Comparison of ENCODE assay signal across 8 cellular contexts in the genomic region with DNA sequence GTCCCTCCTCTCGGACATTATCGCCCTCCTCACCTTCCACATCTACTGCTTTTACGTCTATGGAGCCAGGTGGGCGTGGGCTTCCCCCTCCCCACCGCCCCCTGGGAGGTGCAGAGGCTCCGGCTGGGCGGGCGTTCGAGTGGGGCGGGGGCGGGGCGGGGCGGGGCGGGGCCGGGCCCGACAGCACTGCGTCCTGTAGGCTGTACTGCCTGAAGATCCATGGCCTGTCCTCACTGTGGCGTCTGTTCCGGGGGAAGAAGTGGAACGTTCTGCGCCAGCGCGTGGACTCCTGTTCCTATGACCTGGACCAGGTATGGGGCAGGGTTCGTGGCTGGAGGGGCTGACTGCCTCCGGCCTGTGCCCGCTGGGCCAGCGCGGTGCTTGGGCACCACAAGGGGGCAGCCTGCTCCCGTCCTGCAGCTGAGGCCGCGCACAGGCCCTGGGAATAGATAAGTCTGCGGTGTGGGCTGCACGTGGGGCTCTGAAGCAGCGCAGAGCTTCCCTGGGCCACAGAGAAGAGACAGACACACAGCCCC. TPM values are rescaled to one million over a fixed set of nuclear protein-coding genes. Genes with fewer than 3 reads are reported as not detected.
DNase-seq lines count a peak whose midpoint lies in the region; FAIRE-seq and TF ChIP-seq lines count a peak whose summit lies in the region.

No MANE protein-coding gene starts in this region.

- no peaks in the 10 kb centered on the region for H3K79me2 ChIP-seq in H1 (ENCODE audit: control insufficient read depth in 1 of 2, insufficient read depth in 2 of 2, low read length in 2 of 2)

- H2BK120ac ChIP-seq in H1 (replicated peaks; ENCODE audit: low read depth, low read length) = no peak overlapping the region

- TF ChIP-seq RAD21 in H1 (IDR thresholded peaks at IDR 0.05 in 1 of 2, conservative IDR thresholded peaks at IDR 0.05 in 1 of 2; ENCODE audit: low read depth in 2 of 2, low read length in 2 of 2) = peak; percentile 83 to 86

- H3K4me1 ChIP-seq in H1 (replicated peaks in 1 of 4; ENCODE audit: control insufficient read depth in 3 of 4, insufficient read depth in 4 of 4, low read length in 3 of 4) = peaks cover 0 to 16% (median 12%) of the 10 kb centered on the region in 4 experiments; a peak in 6 of 7 replicates
- H3K4me1 ChIP-seq in mucosa of rectum (ENCODE audit: control insufficient read depth in 2 of 2, insufficient read depth in 2 of 2, low read length in 2 of 2) = no peaks in the 10 kb centered on the region

- no peak overlapping the region for H2BK5ac ChIP-seq in H1 (ENCODE audit: low read depth, low read length)

- H4K20me1 ChIP-seq in H1 (replicated peaks in 1 of 2; ENCODE audit: control insufficient read depth in 1 of 2, insufficient read depth in 2 of 2, low read length in 2 of 2) = peaks cover 0 to 13% of the 10 kb centered on the region in 2 experiments

- H3K79me1 ChIP-seq in H1 (ENCODE audit: low read depth, low read length) = no peaks in the 10 kb centered on the region

- H3K36me3 ChIP-seq in H1 (ENCODE audit: control insufficient read depth in 2 of 4, insufficient read depth in 4 of 4, low read length in 3 of 4) (peaks cover 0 to 13% (median 0%) of the 10 kb centered on the region in 4 experiments; a peak in 3 of 8 replicates), mucosa of rectum (ENCODE audit: control insufficient read depth in 2 of 2, insufficient read depth in 2 of 2, low read length in 2 of 2) (peaks cover 5% of the 10 kb centered on the region in 2 donors)

- H3K27me3 ChIP-seq in H1 (replicated peaks in 1 of 4; ENCODE audit: control insufficient read depth in 3 of 4, extremely low read depth in 1 of 4, insufficient read depth in 3 of 4, low read length in 3 of 4) (peaks cover 0 to 2% (median 0%) of the 10 kb centered on the region in 4 experiments; a peak in 2 of 7 replicates), mucosa of rectum (ENCODE audit: control insufficient read depth in 2 of 2, insufficient read depth in 2 of 2, low read length in 2 of 2) (no peaks in the 10 kb centered on the region)

- peak overlapping the region; percentile 9 to 93 for H3K4me2 ChIP-seq in H1 (ENCODE audit: insufficient read depth in 1 of 2, low read depth in 2 of 2, low read length in 2 of 2)

- H3K23me2 ChIP-seq in H1 (ENCODE audit: low read depth, low read length) = peaks cover 2% of the 10 kb centered on the region; the same call in 1 of the 2 replicates

- no peak overlapping the region for H3K23ac ChIP-seq in H1 (ENCODE audit: insufficient read length)

- no peak overlapping the region for H3K56ac ChIP-seq in H1 (replicated peaks; ENCODE audit: insufficient read length, low read depth, low read length)

- DNase-seq in GM12864 (ENCODE audit: low read depth) = no peak
- peak; percentile 79 for DNase-seq in MV-4-11 (lab: John Stamatoyannopoulos, UW)
- DNase-seq in activated CD4-positive, alpha-beta T cell treated with anti-CD3 and anti-CD28 coated beads, Interleukin-2, amount 50 U/mL, for 1 hour = peak; percentile 63
- DNase-seq in H1 (ENCODE audit: low read depth in 1 of 2, low spot score in 2 of 2) = peak; percentile 64 to 94
- peak; percentile 55 for DNase-seq in stimulated activated naive CD4-positive, alpha-beta T cell treated with Interleukin-2 at 50 U/mL for 16 hours (lab: John Stamatoyannopoulos, UW)
- DNase-seq in NCI-H1105 treated with DMSO at 0.1 percent for 48 hours (lab: John Stamatoyannopoulos, UW) = no peak
- no peak for DNase-seq in GOT3 (lab: John Stamatoyannopoulos, UW)

- H2BK20ac ChIP-seq in H1 (ENCODE audit: low read length) = no peak overlapping the region

- no peak overlapping the region for H4K5ac ChIP-seq in H1 (ENCODE audit: insufficient read length, low read depth, low read length)

- no peak overlapping the region for H2AFZ ChIP-seq in H1 (ENCODE audit: low read length)

- POLR2A ChIA-PET in H1 (lab: Charles Lee; ENCODE audit: partially characterized antibody) = interaction anchor here (1.0 to 7.9 kb wide), 11 partner anchors 10 to 197 kb away, joined by 3 to 58 read pairs (median 4); partner anchors contain the start of genes CAPN15, METTL26, NHLRC4 and PGAP6

- no peak for FAIRE-seq in H1 (lab: Jason Lieb, UNC)

- H3K27ac ChIP-seq in H1 (ENCODE audit: low read depth, low read length) (no peak overlapping the region), mucosa of rectum (ENCODE audit: low read depth in 2 of 2, low read length in 2 of 2) (no peak overlapping the region)

- TF ChIP-seq CTCF in GM12864 (IDR thresholded peaks at IDR 0.05; ENCODE audit: low read depth, low read length, missing control alignments) (peak; percentile 95), H1 (IDR thresholded peaks at IDR 0.05; ENCODE audit: control extremely low read depth in 1 of 3, insufficient read depth in 1 of 3, low read depth in 1 of 3, low read length in 3 of 3) (peak in 2 of 3 experiments; percentile 90 to 96; a peak in 3 of 4 replicates)

- H3K4ac ChIP-seq in H1 (replicated peaks; ENCODE audit: insufficient read length, low read depth, low read length) = no peak overlapping the region

- H2BK15ac ChIP-seq in H1 (ENCODE audit: low read length) = no peak overlapping the region; the same call in 1 of the 2 replicates

- no peak overlapping the region; the same call in 1 of the 2 replicates for H4K8ac ChIP-seq in H1 (ENCODE audit: extremely low read depth, insufficient read depth, low read length)

- no peak overlapping the region for H3K14ac ChIP-seq in H1 (ENCODE audit: insufficient read length)

- no peak overlapping the region for H2AK5ac ChIP-seq in H1 (ENCODE audit: low read depth, low read length)

- no peak for TF ChIP-seq POLR2A in H1 (IDR thresholded peaks at IDR 0.05; ENCODE audit: control extremely low read depth in 1 of 2, low read depth in 2 of 2, low read length in 2 of 2)

- peak overlapping the region; percentile 69; the same call in 1 of the 2 replicates for H2BK12ac ChIP-seq in H1 (ENCODE audit: low read depth, low read length)

- peak overlapping the region; percentile 33 for H3K18ac ChIP-seq in H1 (ENCODE audit: extremely low read depth, low read length)

- no peak for TF ChIP-seq EP300 in H1 (IDR thresholded peaks at IDR 0.05; ENCODE audit: borderline replicate concordance in 1 of 2, low read depth in 2 of 2, low read length in 2 of 2)

- WGBS in H1 (ENCODE audit: extremely low coverage in 1 of 2, insufficient coverage in 1 of 2, insufficient read length in 1 of 2, insufficient replicate concordance in 2 of 2, low coverage in 1 of 2, low lambda C conversion rate in 2 of 2, missing lambda C conversion rate in 1 of 2), 2 experiments = 15% methylated on average over 10 of the region's 34 CpGs; no CpG with 5 or more reads in 1 of the 2 experiments

- H3K4me3 ChIP-seq in GM12864 (ENCODE audit: low read depth, low read length) (peak overlapping the region; percentile 34; the same call in 1 of the 2 replicates), H1 (ENCODE audit: extremely low read depth in 1 of 4, insufficient read depth in 2 of 4, low read depth in 3 of 4, low read length in 4 of 4) (peak overlapping the region in 3 of 4 experiments; percentile 18 to 47 (median 29); a peak in 5 of 8 replicates), mucosa of rectum (ENCODE audit: low read length in 2 of 2) (peak overlapping the region; percentile 22 to 50)

- H3K9ac ChIP-seq in H1 (replicated peaks in 1 of 4; ENCODE audit: extremely low read depth in 1 of 4, low read depth in 3 of 4, low read length in 3 of 4) = no peak overlapping the region
- H3K9ac ChIP-seq in mucosa of rectum (ENCODE audit: low read depth in 1 of 2, low read length in 2 of 2) = no peak overlapping the region

- H3K9me3 ChIP-seq in H1 (ENCODE audit: insufficient read depth in 2 of 2, low read depth in 1 of 2, low read length in 1 of 2) (no peaks in the 10 kb centered on the region), mucosa of rectum (ENCODE audit: control insufficient read depth in 2 of 2, low read length in 2 of 2) (no peaks in the 10 kb centered on the region)

- peak overlapping the region; percentile 81 for H4K91ac ChIP-seq in H1 (replicated peaks; ENCODE audit: insufficient read length, low read length)

- CTCF ChIA-PET in H1 (lab: Charles Lee; ENCODE audit: partially characterized antibody) = interaction anchor here (0.9 to 4.8 kb wide), 15 partner anchors 12 to 195 kb away, joined by 3 to 26 read pairs (median 5); partner anchors contain the start of gene NHLRC4

RNA-seq across cellular contexts. Expression of gene PIGQ, which starts 9.2 kb away (rescaled TPM):
- total RNA-seq in H1 (2021; fragmentation: NEBNext Ultra II Directional; extraction: Animal tissue kit (Norgen Biotek cat#: 25700)) = 34.2 and 36.0 TPM in 2 replicates
- 49.2 and 80.4 TPM in 2 replicates for polyA plus RNA-seq in H1 (2011; rRNA removed)
- polyA plus RNA-seq in H1 (2011; cell fraction: cytosol; rRNA removed) = 56.8 TPM
- 283 TPM for polyA plus RNA-seq in H1 (2011; cell fraction: nucleus; rRNA removed)
- polyA plus RNA-seq in H1 (2012, experiment 1 of 2) = 20.8 to 38.5 TPM (median 33.9 TPM) in 4 replicates
- 26.0 TPM for polyA plus RNA-seq in H1 (2012, experiment 2 of 2)
- polyA plus RNA-seq in H1 (2013, experiment 1 of 2) = 24.1 TPM
- 22.7 TPM for polyA plus RNA-seq in H1 (2013, experiment 2 of 2)
- polyA minus RNA-seq in H1 (2011; rRNA and poly(A)+ RNA removed) = 30.5 and 36.4 TPM in 2 replicates
- 24.4 TPM for polyA minus RNA-seq in H1 (2011; cell fraction: cytosol; rRNA and poly(A)+ RNA removed)
- 73.6 TPM for polyA minus RNA-seq in H1 (2011; cell fraction: nucleus; rRNA and poly(A)+ RNA removed)

RNA-seq across cellular contexts. Expression of gene RAB40C, which starts 10.9 kb away (rescaled TPM):
- total RNA-seq in H1 (2021; fragmentation: NEBNext Ultra II Directional; extraction: Animal tissue kit (Norgen Biotek cat#: 25700)) = 15.6 and 17.8 TPM in 2 replicates
- 13.9 and 18.6 TPM in 2 replicates for polyA plus RNA-seq in H1 (2011; rRNA removed)
- 14.4 TPM for polyA plus RNA-seq in H1 (2011; cell fraction: cytosol; rRNA removed)
- polyA plus RNA-seq in H1 (2011; cell fraction: nucleus; rRNA removed) = 23.9 TPM
- 11.4 to 19.2 TPM (median 15.6 TPM) in 4 replicates for polyA plus RNA-seq in H1 (2012, experiment 1 of 2)
- 13.6 TPM for polyA plus RNA-seq in H1 (2012, experiment 2 of 2)
- polyA plus RNA-seq in H1 (2013, experiment 1 of 2) = 11.3 TPM
- polyA plus RNA-seq in H1 (2013, experiment 2 of 2) = 11.7 TPM
- polyA minus RNA-seq in H1 (2011; rRNA and poly(A)+ RNA removed) = 5.9 and 6.8 TPM in 2 replicates
- 8.4 TPM for polyA minus RNA-seq in H1 (2011; cell fraction: cytosol; rRNA and poly(A)+ RNA removed)
- 8.9 TPM for polyA minus RNA-seq in H1 (2011; cell fraction: nucleus; rRNA and poly(A)+ RNA removed)

RNA-seq across cellular contexts. Expression of gene NHLRC4, which starts 12.1 kb away (rescaled TPM):
- total RNA-seq in H1 (2021; fragmentation: NEBNext Ultra II Directional; extraction: Animal tissue kit (Norgen Biotek cat#: 25700)) = 0.75 and 0.76 TPM in 2 replicates
- polyA plus RNA-seq in H1 (2011; rRNA removed) = 0.60 and 0.72 TPM in 2 replicates
- polyA plus RNA-seq in H1 (2011; cell fraction: cytosol; rRNA removed) = 0.78 TPM
- polyA plus RNA-seq in H1 (2011; cell fraction: nucleus; rRNA removed) = 1.7 TPM
- 0.56 to 0.72 TPM (median 0.63 TPM) in 4 replicates for polyA plus RNA-seq in H1 (2012, experiment 1 of 2)
- 0.76 TPM for polyA plus RNA-seq in H1 (2012, experiment 2 of 2)
- polyA plus RNA-seq in H1 (2013, experiment 1 of 2) = 0.26 TPM
- polyA plus RNA-seq in H1 (2013, experiment 2 of 2) = 0.33 TPM
- 0.09 and 0.20 TPM in 2 replicates for polyA minus RNA-seq in H1 (2011; rRNA and poly(A)+ RNA removed)
- polyA minus RNA-seq in H1 (2011; cell fraction: cytosol; rRNA and poly(A)+ RNA removed) = not detected
- 1.5 TPM for polyA minus RNA-seq in H1 (2011; cell fraction: nucleus; rRNA and poly(A)+ RNA removed)

RNA-seq across cellular contexts. Expression of gene PRR35, which starts 18.7 kb away (rescaled TPM):
- total RNA-seq in H1 (2021; fragmentation: NEBNext Ultra II Directional; extraction: Animal tissue kit (Norgen Biotek cat#: 25700)) = 0.50 and 0.61 TPM in 2 replicates
- 0.38 and 0.52 TPM in 2 replicates for polyA plus RNA-seq in H1 (2011; rRNA removed)
- 0.44 TPM for polyA plus RNA-seq in H1 (2011; cell fraction: cytosol; rRNA removed)
- 1.3 TPM for polyA plus RNA-seq in H1 (2011; cell fraction: nucleus; rRNA removed)
- polyA plus RNA-seq in H1 (2012, experiment 1 of 2) = 0.21 to 0.55 TPM (median 0.41 TPM) in 4 replicates
- 0.25 TPM for polyA plus RNA-seq in H1 (2012, experiment 2 of 2)
- 0.45 TPM for polyA plus RNA-seq in H1 (2013, experiment 1 of 2)
- 0.53 TPM for polyA plus RNA-seq in H1 (2013, experiment 2 of 2)
- polyA minus RNA-seq in H1 (2011; rRNA and poly(A)+ RNA removed) = 0.10 TPM in 1 of 2 replicates, not detected in the other
- 0.51 TPM for polyA minus RNA-seq in H1 (2011; cell fraction: cytosol; rRNA and poly(A)+ RNA removed)
- polyA minus RNA-seq in H1 (2011; cell fraction: nucleus; rRNA and poly(A)+ RNA removed) = 0.30 TPM

RNA-seq across cellular contexts. Expression of gene CAPN15, which starts 51.4 kb away (rescaled TPM):
- total RNA-seq in H1 (2021; fragmentation: NEBNext Ultra II Directional; extraction: Animal tissue kit (Norgen Biotek cat#: 25700)) = 74.6 and 76.9 TPM in 2 replicates
- polyA plus RNA-seq in H1 (2011; rRNA removed) = 38.9 and 68.4 TPM in 2 replicates
- polyA plus RNA-seq in H1 (2011; cell fraction: cytosol; rRNA removed) = 40.1 TPM
- polyA plus RNA-seq in H1 (2011; cell fraction: nucleus; rRNA removed) = 97.9 TPM
- polyA plus RNA-seq in H1 (2012, experiment 1 of 2) = 28.0 to 47.8 TPM (median 43.1 TPM) in 4 replicates
- 29.7 TPM for polyA plus RNA-seq in H1 (2012, experiment 2 of 2)
- 37.4 TPM for polyA plus RNA-seq in H1 (2013, experiment 1 of 2)
- 36.4 TPM for polyA plus RNA-seq in H1 (2013, experiment 2 of 2)
- polyA minus RNA-seq in H1 (2011; rRNA and poly(A)+ RNA removed) = 13.1 and 15.2 TPM in 2 replicates
- polyA minus RNA-seq in H1 (2011; cell fraction: cytosol; rRNA and poly(A)+ RNA removed) = 74.6 TPM
- polyA minus RNA-seq in H1 (2011; cell fraction: nucleus; rRNA and poly(A)+ RNA removed) = 33.7 TPM

Comparison
In these comparisons a context has a peak if more than half of its experiments do, and no peak if none do; other contexts are left out.
1. DNase-seq: peak in MV-4-11 (single experiment), activated CD4-positive, alpha-beta T cell treated with anti-CD3 and anti-CD28 coated beads, Interleukin-2, amount 50 U/mL, for 1 hour (single experiment), H1 (2 of 2) and stimulated activated naive CD4-positive, alpha-beta T cell treated with Interleukin-2 at 50 U/mL for 16 hours (single experiment); none in GM12864 (single experiment), NCI-H1105 treated with DMSO at 0.1 percent for 48 hours (single experiment) and GOT3 (single experiment).
2. Peak in every context shown above with its lines, with median percentiles within 50 percentile points of each other: H3K4me3 ChIP-seq.